Comparison of ENCODE assay signal across 18 cellular contexts in genomic region chr13:104584481-104584880, GRCh38.
"Had no signal": no experiment of that assay in that cellular context is flagged by ENCODE, and none has a peak within 500 bp of the region (broad histone marks: within the 10 kb centered on the region; RNA-seq: fewer than 3 reads in every experiment).

No MANE protein-coding gene starts in this region.

- H3K9ac ChIP-seq: neural progenitor cell had no signal

- H3K4me1 ChIP-seq: esophagus muscularis mucosa, lower lobe of right lung, upper lobe of right lung had no signal

- DNase-seq: activated CD8-positive, alpha-beta memory T cell treated with anti-CD3 and anti-CD28 coated beads for 24 hours; activated CD8-positive, alpha-beta memory T cell treated with anti-CD3 and anti-CD28 coated beads, Interleukin-2, amount 50 U/mL, for 4 hours; activated naive CD8-positive, alpha-beta T cell treated with anti-CD3 and anti-CD28 coated beads for 36 hours; activated T-cell treated with anti-CD3 and anti-CD28 coated beads, Interleukin-2, amount 50 U/mL, for 24 hours; amygdala; central memory CD4-positive, alpha-beta T cell; colonic mucosa; lower lobe of right lung; naive thymus-derived CD8-positive, alpha-beta T cell; retina; stimulated activated CD4-positive, alpha-beta T cell treated with anti-CD3 and anti-CD28 coated beads, Interleukin-4, amount 100 ng/mL, for 24 hours; stimulated activated naive CD4-positive, alpha-beta T cell treated with Interleukin-2 at 50 U/mL for 16 hours; T-helper 1 cell; T1000; upper lobe of right lung had no signal

- H3K36me3 ChIP-seq: colonic mucosa, esophagus muscularis mucosa, lower lobe of right lung, neural progenitor cell, thoracic aorta, upper lobe of right lung had no signal

- H3K4me2 ChIP-seq: neural progenitor cell had no signal

- H2AFZ ChIP-seq: neural progenitor cell had no signal

- H3K9me3 ChIP-seq: colonic mucosa, esophagus muscularis mucosa, lower lobe of right lung, thoracic aorta, upper lobe of right lung had no signal

- H3K4me3 ChIP-seq: colonic mucosa, esophagus muscularis mucosa, lower lobe of right lung, neural progenitor cell, thoracic aorta, upper lobe of right lung had no signal

- H3K27me3 ChIP-seq: colonic mucosa, esophagus muscularis mucosa, neural progenitor cell, upper lobe of right lung had no signal

- H3K27ac ChIP-seq: colonic mucosa, esophagus muscularis mucosa, lower lobe of right lung, neural progenitor cell, thoracic aorta, upper lobe of right lung had no signal
